In the genomic region with DNA sequence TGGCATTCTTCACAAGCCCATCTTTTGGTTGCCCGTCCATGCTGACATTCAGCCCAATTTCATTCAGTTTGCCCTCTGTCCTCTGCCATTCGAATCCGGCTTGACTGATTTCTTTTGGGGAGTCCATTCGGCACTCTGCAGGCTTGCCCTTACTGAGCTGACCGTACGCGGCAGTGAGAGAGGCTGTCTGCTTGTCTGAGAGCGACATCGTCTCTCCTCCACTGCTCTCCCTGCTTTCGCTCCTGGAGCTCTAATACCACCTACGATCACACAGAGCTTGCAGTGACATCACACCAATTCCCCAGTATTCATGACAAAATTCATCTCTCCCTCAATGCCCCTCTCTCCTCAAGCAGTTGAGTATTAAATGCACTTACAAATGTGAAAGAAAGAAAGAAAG, we compare ENCODE assay signal across 21 cellular contexts.
DNase-seq lines count a peak whose midpoint lies in the region; TF ChIP-seq lines count a peak whose summit lies in the region.
"Had no signal": no experiment of that assay in that cellular context is flagged by ENCODE, and none has a peak within 500 bp of the region (broad histone marks: within the 10 kb centered on the region; RNA-seq: fewer than 3 reads in every experiment).

No MANE protein-coding gene starts in this region.

- H3K27ac Mint-ChIP-seq in T-helper 2 cell treated with Interferon-gamma antibody and Interleukin-4, amounts not matched to agents 5 μg/mL and 100 μg/mL, for 36 hours = peak overlapping the region; percentile 3
- H3K27ac Mint-ChIP-seq in mesothelial cell of epicardium = peak overlapping the region; percentile 14
- H3K27ac Mint-ChIP-seq: activated CD8-positive, alpha-beta T cell treated with anti-CD3 and anti-CD28 coated beads, Interleukin-2, amount 10 ng/mL, durations not matched to agents 7 days and 5 days; activated naive CD8-positive, alpha-beta T cell treated with anti-CD3 and anti-CD28 coated beads, Interleukin-2, amount 50 U/mL, for 24 hours; activated T-cell treated with anti-CD3 and anti-CD28 coated beads, Interleukin-2, amount 50 U/mL, for 72 hours; stimulated activated effector memory CD8-positive, alpha-beta T cell treated with anti-CD3 and anti-CD28 coated beads, Interleukin-12 subunit alpha, Interleukin-12 subunit beta, amount 100 ng/mL, for 72 hours had no signal

- no peaks in the 10 kb centered on the region for H3K9me3 ChIP-seq in ectodermal cell (ENCODE audit: control insufficient read depth, low read length)
- no peaks in the 10 kb centered on the region for H3K9me3 ChIP-seq in esophagus muscularis mucosa
- H3K9me3 ChIP-seq: esophagus squamous epithelium, pancreas, Peyer's patch, uterus had no signal

- H3K9me3 Mint-ChIP-seq in T-helper 2 cell treated with Interferon-gamma antibody and Interleukin-4, amounts not matched to agents 5 μg/mL and 100 μg/mL, for 36 hours = no peaks in the 10 kb centered on the region
- H3K9me3 Mint-ChIP-seq in mesothelial cell of epicardium = no peaks in the 10 kb centered on the region
- H3K9me3 Mint-ChIP-seq: activated naive CD8-positive, alpha-beta T cell treated with anti-CD3 and anti-CD28 coated beads, Interleukin-2, amount 50 U/mL, for 24 hours; activated T-cell treated with anti-CD3 and anti-CD28 coated beads, Interleukin-2, amount 50 U/mL, for 72 hours; CD4-positive, alpha-beta memory T cell; IgD-negative memory B cell; stimulated activated effector memory CD8-positive, alpha-beta T cell treated with anti-CD3 and anti-CD28 coated beads, Interleukin-12 subunit alpha, Interleukin-12 subunit beta, amount 100 ng/mL, for 72 hours had no signal

- no peaks in the 10 kb centered on the region for H3K27me3 Mint-ChIP-seq in T-helper 2 cell treated with Interferon-gamma antibody and Interleukin-4, amounts not matched to agents 5 μg/mL and 100 μg/mL, for 36 hours (ENCODE audit: low read depth)
- no peaks in the 10 kb centered on the region for H3K27me3 Mint-ChIP-seq in mesothelial cell of epicardium (ENCODE audit: low read depth)
- H3K27me3 Mint-ChIP-seq: activated naive CD8-positive, alpha-beta T cell treated with anti-CD3 and anti-CD28 coated beads, Interleukin-2, amount 50 U/mL, for 24 hours; CD4-positive, alpha-beta memory T cell; IgD-negative memory B cell had no signal

- no peak for TF ChIP-seq POLR2A in esophagus muscularis mucosa (IDR thresholded peaks at IDR 0.05; ENCODE audit: low read depth)

- TF ChIP-seq CTCF in mesothelial cell of epicardium (IDR thresholded peaks at IDR 0.05; ENCODE audit: unreplicated experiment) (no peak), esophagus muscularis mucosa (IDR thresholded peaks at IDR 0.05) (no peak)

- H3K4me1 Mint-ChIP-seq in T-helper 2 cell treated with Interferon-gamma antibody and Interleukin-4, amounts not matched to agents 5 μg/mL and 100 μg/mL, for 36 hours (ENCODE audit: low read depth) = peaks cover 5% of the 10 kb centered on the region
- H3K4me1 Mint-ChIP-seq in mesothelial cell of epicardium = peaks cover 36% of the 10 kb centered on the region
- H3K4me1 Mint-ChIP-seq: activated naive CD8-positive, alpha-beta T cell treated with anti-CD3 and anti-CD28 coated beads, Interleukin-2, amount 50 U/mL, for 24 hours had no signal

- TF ChIP-seq EP300 in esophagus muscularis mucosa (IDR thresholded peaks at IDR 0.05) = no peak

- peak overlapping the region; percentile 100 for H3K27ac ChIP-seq in ectodermal cell (ENCODE audit: insufficient read depth, low read depth, low read length, poor library complexity, severe bottlenecking)
- H3K27ac ChIP-seq in temporal lobe (ENCODE audit: low read depth, low read length) = peak overlapping the region; percentile 78
- H3K27ac ChIP-seq in esophagus muscularis mucosa (replicated peaks in 1 of 4) = peak overlapping the region in 1 of 4 donors; percentile 68
- H3K27ac ChIP-seq: pancreas had no signal

- peaks cover 45% of the 10 kb centered on the region for H3K4me1 ChIP-seq in ectodermal cell (ENCODE audit: control insufficient read depth, insufficient read depth, low read length)
- H3K4me1 ChIP-seq in esophagus muscularis mucosa = peaks cover 26 to 44% (median 38%) of the 10 kb centered on the region in 4 donors
- H3K4me1 ChIP-seq: pancreas, Peyer's patch had no signal

- DNase-seq in T-helper 2 cell treated with Interferon-gamma antibody and Interleukin-4, amounts not matched to agents 5 μg/mL and 100 μg/mL, for 36 hours (ENCODE audit: low spot score) = no peak
- no peak for DNase-seq in T-helper 2 cell
- DNase-seq in mesothelial cell of epicardium (ENCODE audit: low spot score in 2 of 2, unreplicated experiment in 2 of 2) = no peak
- no peak for DNase-seq in ACHN
- no peak for DNase-seq in effector CD4-positive, alpha-beta T cell
- no peak for DNase-seq in esophagus muscularis mucosa (ENCODE audit: extremely low spot score)
- DNase-seq: activated CD8-positive, alpha-beta T cell treated with anti-CD3 and anti-CD28 coated beads, Interleukin-2, amount 10 ng/mL, durations not matched to agents 7 days and 5 days; activated naive CD8-positive, alpha-beta T cell treated with anti-CD3 and anti-CD28 coated beads, Interleukin-2, amount 50 U/mL, for 24 hours; activated T-cell treated with anti-CD3 and anti-CD28 coated beads, Interleukin-2, amount 50 U/mL, for 72 hours; CD4-positive, alpha-beta memory T cell; DND-41; esophagus squamous epithelium; NCI-H2081 treated with DMSO at 0.1 percent for 48 hours; NCI-H69; pancreas; Peyer's patch; uterus had no signal

- in situ Hi-C loops in ACHN (cut with HindIII; ENCODE audit: low pct_ligation_motif_present, low pct_unique_long_range_greater_than_20kb, low sequenced_read_pairs) = no loop called here

- intact Hi-C loops in esophagus muscularis mucosa (cut with DNase I) = no loop called here

- H3K27me3 ChIP-seq in ectodermal cell (ENCODE audit: control insufficient read depth, insufficient read depth, low read length, poor library complexity, severe bottlenecking) = no peaks in the 10 kb centered on the region
- no peaks in the 10 kb centered on the region for H3K27me3 ChIP-seq in esophagus muscularis mucosa
- H3K27me3 ChIP-seq: esophagus squamous epithelium, pancreas, Peyer's patch, uterus had no signal

- H3K4me3 ChIP-seq in ectodermal cell (ENCODE audit: insufficient read depth, low read depth, low read length) (no peak overlapping the region), esophagus muscularis mucosa (no peak overlapping the region)
- H3K4me3 ChIP-seq: esophagus squamous epithelium, pancreas, Peyer's patch, uterus had no signal

- 73 to 78% methylated on average over 11 of the region's 11 CpGs for WGBS in ectodermal cell, 2 experiments
- WGBS in esophagus muscularis mucosa = 97% methylated on average over 11 of the region's 11 CpGs

- no peaks in the 10 kb centered on the region for H3K36me3 ChIP-seq in ectodermal cell (ENCODE audit: control insufficient read depth, insufficient read depth, low read length)
- H3K36me3 ChIP-seq in esophagus muscularis mucosa = peaks cover 0 to 52% (median 17%) of the 10 kb centered on the region in 4 donors
- H3K36me3 ChIP-seq: uterus had no signal

- peaks cover 16% of the 10 kb centered on the region for H3K36me3 Mint-ChIP-seq in T-helper 2 cell treated with Interferon-gamma antibody and Interleukin-4, amounts not matched to agents 5 μg/mL and 100 μg/mL, for 36 hours (ENCODE audit: low read depth)
- H3K36me3 Mint-ChIP-seq in mesothelial cell of epicardium = peaks cover 29% of the 10 kb centered on the region

- H3K4me3 Mint-ChIP-seq in T-helper 2 cell treated with Interferon-gamma antibody and Interleukin-4, amounts not matched to agents 5 μg/mL and 100 μg/mL, for 36 hours = no peak overlapping the region
- H3K4me3 Mint-ChIP-seq in mesothelial cell of epicardium = no peak overlapping the region
- H3K4me3 Mint-ChIP-seq: activated CD8-positive, alpha-beta T cell treated with anti-CD3 and anti-CD28 coated beads, Interleukin-2, amount 10 ng/mL, durations not matched to agents 7 days and 5 days; activated naive CD8-positive, alpha-beta T cell treated with anti-CD3 and anti-CD28 coated beads, Interleukin-2, amount 50 U/mL, for 24 hours; activated T-cell treated with anti-CD3 and anti-CD28 coated beads, Interleukin-2, amount 50 U/mL, for 72 hours; CD4-positive, alpha-beta memory T cell; IgD-negative memory B cell; stimulated activated effector memory CD8-positive, alpha-beta T cell treated with anti-CD3 and anti-CD28 coated beads, Interleukin-12 subunit alpha, Interleukin-12 subunit beta, amount 100 ng/mL, for 72 hours had no signal
